8 cellular contexts compared by ENCODE assay signal in genomic region chr11:129853508-129854228, GRCh38. TPM values are rescaled to one million over a fixed set of nuclear protein-coding genes. Genes with fewer than 3 reads are reported as not detected.
DNase-seq lines count a peak whose midpoint lies in the region; ATAC-seq and TF ChIP-seq lines count a peak whose summit lies in the region.

No MANE protein-coding gene starts in this region.

- H3K27me3 Mint-ChIP-seq in activated CD4-positive, alpha-beta memory T cell treated with anti-CD3 and anti-CD28 coated beads, Interleukin-2, amount 10 ng/mL, durations not matched to agents 7 days and 5 days, result no peaks in the 10 kb centered on the region

- no peak for TF ChIP-seq POLR2A in gastroesophageal sphincter (IDR thresholded peaks at IDR 0.05)

- no peaks in the 10 kb centered on the region for H3K9me3 ChIP-seq in gastroesophageal sphincter

- ATAC-seq in GM18867 (IDR thresholded peaks at IDR 0.05; ENCODE audit: unreplicated experiment), result no peak
- ATAC-seq in HG03354 (IDR thresholded peaks at IDR 0.05; ENCODE audit: poor library complexity, severe bottlenecking, unreplicated experiment), result no peak
- no peak for ATAC-seq in gastroesophageal sphincter

- POLR2A ChIA-PET in activated CD4-positive, alpha-beta memory T cell treated with anti-CD3 and anti-CD28 coated beads, Interleukin-2, amount 10 ng/mL, durations not matched to agents 7 days and 5 days (lab: Charles Lee), result interaction anchor here (0.8 to 2.3 kb wide), 11 partner anchors 8 to 451 kb away, joined by 3 to 17 read pairs (median 4); partner anchors contain the start of genes APLP2 and TMEM45B

- H3K4me1 ChIP-seq in gastroesophageal sphincter, result no peaks in the 10 kb centered on the region

- CTCF ChIA-PET in activated CD4-positive, alpha-beta memory T cell treated with anti-CD3 and anti-CD28 coated beads, Interleukin-2, amount 10 ng/mL, durations not matched to agents 7 days and 5 days (lab: Charles Lee), result interaction anchor here (1.0 to 2.0 kb wide), 4 partner anchors 28 to 279 kb away, joined by 3 to 7 read pairs (median 5); partner anchors contain the start of gene NFRKB

- H3K27ac Mint-ChIP-seq in activated CD4-positive, alpha-beta memory T cell treated with anti-CD3 and anti-CD28 coated beads, Interleukin-2, amount 10 ng/mL, durations not matched to agents 7 days and 5 days, result peak overlapping the region; percentile 99

- H3K4me1 Mint-ChIP-seq in activated CD4-positive, alpha-beta memory T cell treated with anti-CD3 and anti-CD28 coated beads, Interleukin-2, amount 10 ng/mL, durations not matched to agents 7 days and 5 days, result peaks cover 34% of the 10 kb centered on the region

- peak; percentile 96 for DNase-seq in COLO668 (lab: John Stamatoyannopoulos, UW; ENCODE audit: unreplicated experiment)
- DNase-seq in NCI-H2029 treated with DMSO at 0.1 percent for 48 hours (lab: John Stamatoyannopoulos, UW), result peak; percentile 87
- peak; percentile 85 for DNase-seq in activated CD4-positive, alpha-beta memory T cell treated with anti-CD3 and anti-CD28 coated beads, Interleukin-2, amount 10 ng/mL, durations not matched to agents 7 days and 5 days
- DNase-seq in fibroblast of pulmonary artery (ENCODE audit: low read depth), result peak; percentile 69
- DNase-seq in stimulated activated CD8-positive, alpha-beta memory T cell treated with anti-CD3 and anti-CD28 coated beads, Interleukin-4, amount 100 ng/mL, for 48 hours, result peak; percentile 36

- peaks cover 11% of the 10 kb centered on the region for H3K36me3 Mint-ChIP-seq in activated CD4-positive, alpha-beta memory T cell treated with anti-CD3 and anti-CD28 coated beads, Interleukin-2, amount 10 ng/mL, durations not matched to agents 7 days and 5 days (ENCODE audit: low read depth)

- H3K27me3 ChIP-seq in gastroesophageal sphincter, result no peaks in the 10 kb centered on the region

- 16 to 24% methylated on average over 4 to 7 of the region's 10 CpGs for WGBS in gastroesophageal sphincter (ENCODE audit: low coverage in 1 of 2), 2 donors

- no peak for TF ChIP-seq CTCF in fibroblast of pulmonary artery (IDR thresholded peaks at IDR 0.05; ENCODE audit: low read length, missing control alignments)
- no peak for TF ChIP-seq CTCF in gastroesophageal sphincter (IDR thresholded peaks at IDR 0.05)

- H3K4me3 Mint-ChIP-seq in activated CD4-positive, alpha-beta memory T cell treated with anti-CD3 and anti-CD28 coated beads, Interleukin-2, amount 10 ng/mL, durations not matched to agents 7 days and 5 days, result peak overlapping the region; percentile 61

- H3K9me3 Mint-ChIP-seq in activated CD4-positive, alpha-beta memory T cell treated with anti-CD3 and anti-CD28 coated beads, Interleukin-2, amount 10 ng/mL, durations not matched to agents 7 days and 5 days, result no peaks in the 10 kb centered on the region

- no peak overlapping the region for H3K27ac ChIP-seq in gastroesophageal sphincter

- no peak for TF ChIP-seq EP300 in gastroesophageal sphincter (IDR thresholded peaks at IDR 0.05)

- H3K4me3 ChIP-seq in fibroblast of pulmonary artery (replicated peaks; ENCODE audit: low read depth, low read length) (no peak overlapping the region), gastroesophageal sphincter (no peak overlapping the region)

- H3K36me3 ChIP-seq in gastroesophageal sphincter, result peaks cover 0 to 10% of the 10 kb centered on the region in 2 donors

RNA-seq across cellular contexts. Expression of gene TMEM45B, which starts 38.0 kb away (rescaled TPM):
- 1 to 10 TPM; 3.1 to 3.3 TPM for total RNA-seq in activated CD4-positive, alpha-beta memory T cell treated with anti-CD3 and anti-CD28 coated beads, Interleukin-2, amount 10 ng/mL, durations not matched to agents 7 days and 5 days
- total RNA-seq in gastroesophageal sphincter, result 1 to 10 TPM in 1 of 4 donors, under 1 TPM in 1, not detected in 2; 0.47 to 3.9 TPM

RNA-seq across cellular contexts. Expression of gene NFRKB, which starts 41.7 kb away (rescaled TPM):
- 10 to 100 TPM; 39.2 to 44.9 TPM for total RNA-seq in activated CD4-positive, alpha-beta memory T cell treated with anti-CD3 and anti-CD28 coated beads, Interleukin-2, amount 10 ng/mL, durations not matched to agents 7 days and 5 days
- total RNA-seq in gastroesophageal sphincter, result 10 to 100 TPM; 25.8 to 34.1 (median 28.4) TPM

Comparison
In these comparisons a context has a peak if more than half of its experiments do, and no peak if none do; other contexts are left out.
1. DNase-seq: peak in every context shown above with its lines; median percentile 96 in COLO668; 87 in NCI-H2029 treated with DMSO at 0.1 percent for 48 hours; 85 in activated CD4-positive, alpha-beta memory T cell treated with anti-CD3 and anti-CD28 coated beads, Interleukin-2, amount 10 ng/mL, durations not matched to agents 7 days and 5 days; 69 in fibroblast of pulmonary artery; 36 in stimulated activated CD8-positive, alpha-beta memory T cell treated with anti-CD3 and anti-CD28 coated beads, Interleukin-4, amount 100 ng/mL, for 48 hours.